ENCODE assay signal across 9 cellular contexts in genomic region chr19:44943801-44944249, GRCh38. TPM values are rescaled to one million over a fixed set of nuclear protein-coding genes. Genes with fewer than 3 reads are reported as not detected.
A peak's percentile ranks its signal among the peaks of the same experiment; 100 is the strongest.
DNase-seq lines count a peak whose midpoint lies in the region; ATAC-seq and TF ChIP-seq lines count a peak whose summit lies in the region.
"Had no signal": no experiment of that assay in that cellular context is flagged by ENCODE, and none has a peak within 500 bp of the region (broad histone marks: within the 10 kb centered on the region; RNA-seq: fewer than 3 reads in every experiment).

No MANE protein-coding gene starts in this region.

- peak; percentile 89 for ATAC-seq in GM19351 (IDR thresholded peaks at IDR 0.05; ENCODE audit: unreplicated experiment)
- peak; percentile 55 for ATAC-seq in Right ventricle myocardium superior (ENCODE audit: poor library complexity)
- no peak for ATAC-seq in GM19035 (IDR thresholded peaks at IDR 0.05; ENCODE audit: unreplicated experiment)

- H3K27me3 ChIP-seq in tibial artery = no peaks in the 10 kb centered on the region
- H3K27me3 ChIP-seq: SJSA1 had no signal

- H3K36me3 ChIP-seq in tibial artery = no peaks in the 10 kb centered on the region
- H3K36me3 ChIP-seq: SJSA1 had no signal

- H3K27ac ChIP-seq in tibial artery = no peak overlapping the region
- H3K27ac ChIP-seq: SJSA1 had no signal

- no peak overlapping the region for H3K4me3 ChIP-seq in tibial artery
- H3K4me3 ChIP-seq: SJSA1 had no signal

- no peak for TF ChIP-seq CTCF in tibial artery (IDR thresholded peaks at IDR 0.05)

- peak; percentile 71 for DNase-seq in NAMALWA (ENCODE audit: low spot score)
- peak; percentile 66 for DNase-seq in Right ventricle myocardium superior
- peak; percentile 65 to 76 for DNase-seq in tibial artery
- DNase-seq in NCI-H187 treated with DMSO at 0.1 percent for 48 hours (lab: John Stamatoyannopoulos, UW) = no peak
- no peak for DNase-seq in NCI-H345 treated with DMSO at 0.1 percent for 48 hours (lab: John Stamatoyannopoulos, UW; ENCODE audit: unreplicated experiment)

- no peaks in the 10 kb centered on the region for H3K4me1 ChIP-seq in tibial artery
- H3K4me1 ChIP-seq: SJSA1 had no signal

- no peaks in the 10 kb centered on the region for H3K9me3 ChIP-seq in tibial artery
- H3K9me3 ChIP-seq: SJSA1 had no signal

- intact Hi-C loops in Right ventricle myocardium superior (cut with DNase I) = no loop called here
- intact Hi-C loops in tibial artery (cut with DNase I; ENCODE audit: low total_unique reads) = no loop called here

RNA-seq across cellular contexts. Expression of gene APOC4, which starts 1.8 kb away (rescaled TPM):
- total RNA-seq in Right ventricle myocardium superior = not detected
- total RNA-seq: aorta, SJSA1 had no signal

RNA-seq across cellular contexts. Expression of gene APOC2, which starts 2.0 kb away (rescaled TPM):
- not detected for total RNA-seq in Right ventricle myocardium superior
- total RNA-seq: SJSA1 had no signal

RNA-seq across cellular contexts. Expression of gene CLPTM1, which starts 11.4 kb away (rescaled TPM):
- 89.7 TPM for total RNA-seq in Right ventricle myocardium superior

RNA-seq across cellular contexts. Expression of gene APOC1, which starts 29.4 kb away (rescaled TPM):
- 1.00 TPM for total RNA-seq in Right ventricle myocardium superior
- total RNA-seq: SJSA1 had no signal

RNA-seq across cellular contexts. Expression of gene APOE, which starts 38.2 kb away (rescaled TPM):
- 13.6 TPM for total RNA-seq in Right ventricle myocardium superior

Comparison
In these comparisons a context has a peak if more than half of its experiments do, and no peak if none do; other contexts are left out.
1. DNase-seq: peak in NAMALWA (single experiment), Right ventricle myocardium superior (single experiment) and tibial artery (2 of 2); none in NCI-H187 treated with DMSO at 0.1 percent for 48 hours (single experiment) and NCI-H345 treated with DMSO at 0.1 percent for 48 hours (single experiment).